Comparison of ENCODE assay signal across 1 cellular context in the genomic region with DNA sequence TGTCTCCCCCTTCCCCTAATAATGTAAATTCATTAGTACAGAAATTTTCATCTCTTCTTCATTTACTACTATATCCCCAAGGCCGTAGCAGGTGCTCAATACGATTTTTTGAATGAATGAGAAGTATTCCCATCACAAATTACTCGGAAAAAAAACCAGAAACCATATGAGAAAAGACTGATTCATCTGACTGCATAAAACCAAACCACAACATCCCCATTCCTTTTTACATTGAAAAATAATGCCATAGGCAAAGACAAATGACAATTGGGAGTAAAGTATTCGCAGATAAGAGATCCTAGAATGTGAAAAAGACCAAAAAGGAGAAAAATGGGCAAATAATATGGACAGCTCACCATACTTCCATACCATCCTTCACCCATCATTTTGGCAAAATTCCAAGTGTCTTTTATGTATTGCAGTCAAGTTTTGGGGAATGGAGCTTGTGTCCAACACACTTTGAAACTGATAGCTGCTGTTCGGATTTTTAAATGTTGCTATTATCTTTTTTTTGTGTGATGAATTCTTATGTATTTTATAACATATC.
TF ChIP-seq lines count a peak whose summit lies in the region.

No MANE protein-coding gene starts in this region.

TF ChIP-seq in SK-N-SH treated with all-trans-retinoic acid at 6 μM for 48 hours, 23 proteins besides CTCF, POLR2A, EP300 and RAD21 (continued from another document):
- TF ChIP-seq, protein P1, sequence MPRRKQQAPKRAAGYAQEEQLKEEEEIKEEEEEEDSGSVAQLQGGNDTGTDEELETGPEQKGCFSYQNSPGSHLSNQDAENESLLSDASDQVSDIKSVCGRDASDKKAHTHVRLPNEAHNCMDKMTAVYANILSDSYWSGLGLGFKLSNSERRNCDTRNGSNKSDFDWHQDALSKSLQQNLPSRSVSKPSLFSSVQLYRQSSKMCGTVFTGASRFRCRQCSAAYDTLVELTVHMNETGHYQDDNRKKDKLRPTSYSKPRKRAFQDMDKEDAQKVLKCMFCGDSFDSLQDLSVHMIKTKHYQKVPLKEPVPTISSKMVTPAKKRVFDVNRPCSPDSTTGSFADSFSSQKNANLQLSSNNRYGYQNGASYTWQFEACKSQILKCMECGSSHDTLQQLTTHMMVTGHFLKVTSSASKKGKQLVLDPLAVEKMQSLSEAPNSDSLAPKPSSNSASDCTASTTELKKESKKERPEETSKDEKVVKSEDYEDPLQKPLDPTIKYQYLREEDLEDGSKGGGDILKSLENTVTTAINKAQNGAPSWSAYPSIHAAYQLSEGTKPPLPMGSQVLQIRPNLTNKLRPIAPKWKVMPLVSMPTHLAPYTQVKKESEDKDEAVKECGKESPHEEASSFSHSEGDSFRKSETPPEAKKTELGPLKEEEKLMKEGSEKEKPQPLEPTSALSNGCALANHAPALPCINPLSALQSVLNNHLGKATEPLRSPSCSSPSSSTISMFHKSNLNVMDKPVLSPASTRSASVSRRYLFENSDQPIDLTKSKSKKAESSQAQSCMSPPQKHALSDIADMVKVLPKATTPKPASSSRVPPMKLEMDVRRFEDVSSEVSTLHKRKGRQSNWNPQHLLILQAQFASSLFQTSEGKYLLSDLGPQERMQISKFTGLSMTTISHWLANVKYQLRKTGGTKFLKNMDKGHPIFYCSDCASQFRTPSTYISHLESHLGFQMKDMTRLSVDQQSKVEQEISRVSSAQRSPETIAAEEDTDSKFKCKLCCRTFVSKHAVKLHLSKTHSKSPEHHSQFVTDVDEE (CRISPR knock-in tag; IDR thresholded peaks at IDR 0.05) = no peak
- TF ChIP-seq ZNF8 (CRISPR knock-in tag; IDR thresholded peaks at IDR 0.05) = no peak
- TF ChIP-seq, protein P2, sequence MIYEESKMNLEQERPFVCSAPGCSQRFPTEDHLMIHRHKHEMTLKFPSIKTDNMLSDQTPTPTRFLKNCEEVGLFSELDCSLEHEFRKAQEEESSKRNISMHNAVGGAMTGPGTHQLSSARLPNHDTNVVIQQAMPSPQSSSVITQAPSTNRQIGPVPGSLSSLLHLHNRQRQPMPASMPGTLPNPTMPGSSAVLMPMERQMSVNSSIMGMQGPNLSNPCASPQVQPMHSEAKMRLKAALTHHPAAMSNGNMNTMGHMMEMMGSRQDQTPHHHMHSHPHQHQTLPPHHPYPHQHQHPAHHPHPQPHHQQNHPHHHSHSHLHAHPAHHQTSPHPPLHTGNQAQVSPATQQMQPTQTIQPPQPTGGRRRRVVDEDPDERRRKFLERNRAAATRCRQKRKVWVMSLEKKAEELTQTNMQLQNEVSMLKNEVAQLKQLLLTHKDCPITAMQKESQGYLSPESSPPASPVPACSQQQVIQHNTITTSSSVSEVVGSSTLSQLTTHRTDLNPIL (CRISPR knock-in tag; IDR thresholded peaks at IDR 0.05; ENCODE audit: low read depth) = no peak
- TF ChIP-seq, protein P3, sequence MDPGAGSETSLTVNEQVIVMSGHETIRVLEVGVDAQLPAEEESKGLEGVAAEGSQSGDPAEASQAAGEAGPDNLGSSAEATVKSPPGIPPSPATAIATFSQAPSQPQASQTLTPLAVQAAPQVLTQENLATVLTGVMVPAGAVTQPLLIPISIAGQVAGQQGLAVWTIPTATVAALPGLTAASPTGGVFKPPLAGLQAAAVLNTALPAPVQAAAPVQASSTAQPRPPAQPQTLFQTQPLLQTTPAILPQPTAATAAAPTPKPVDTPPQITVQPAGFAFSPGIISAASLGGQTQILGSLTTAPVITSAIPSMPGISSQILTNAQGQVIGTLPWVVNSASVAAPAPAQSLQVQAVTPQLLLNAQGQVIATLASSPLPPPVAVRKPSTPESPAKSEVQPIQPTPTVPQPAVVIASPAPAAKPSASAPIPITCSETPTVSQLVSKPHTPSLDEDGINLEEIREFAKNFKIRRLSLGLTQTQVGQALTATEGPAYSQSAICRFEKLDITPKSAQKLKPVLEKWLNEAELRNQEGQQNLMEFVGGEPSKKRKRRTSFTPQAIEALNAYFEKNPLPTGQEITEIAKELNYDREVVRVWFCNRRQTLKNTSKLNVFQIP (CRISPR knock-in tag; IDR thresholded peaks at IDR 0.05; ENCODE audit: borderline replicate concordance, low read depth) = no peak
- TF ChIP-seq BACH2 (CRISPR knock-in tag; IDR thresholded peaks at IDR 0.05; ENCODE audit: borderline replicate concordance) = no peak
- no peak for TF ChIP-seq ISL1 (CRISPR knock-in tag; IDR thresholded peaks at IDR 0.05)
- TF ChIP-seq ZFP30 (CRISPR knock-in tag; IDR thresholded peaks at IDR 0.05) = no peak
- TF ChIP-seq, protein P4, sequence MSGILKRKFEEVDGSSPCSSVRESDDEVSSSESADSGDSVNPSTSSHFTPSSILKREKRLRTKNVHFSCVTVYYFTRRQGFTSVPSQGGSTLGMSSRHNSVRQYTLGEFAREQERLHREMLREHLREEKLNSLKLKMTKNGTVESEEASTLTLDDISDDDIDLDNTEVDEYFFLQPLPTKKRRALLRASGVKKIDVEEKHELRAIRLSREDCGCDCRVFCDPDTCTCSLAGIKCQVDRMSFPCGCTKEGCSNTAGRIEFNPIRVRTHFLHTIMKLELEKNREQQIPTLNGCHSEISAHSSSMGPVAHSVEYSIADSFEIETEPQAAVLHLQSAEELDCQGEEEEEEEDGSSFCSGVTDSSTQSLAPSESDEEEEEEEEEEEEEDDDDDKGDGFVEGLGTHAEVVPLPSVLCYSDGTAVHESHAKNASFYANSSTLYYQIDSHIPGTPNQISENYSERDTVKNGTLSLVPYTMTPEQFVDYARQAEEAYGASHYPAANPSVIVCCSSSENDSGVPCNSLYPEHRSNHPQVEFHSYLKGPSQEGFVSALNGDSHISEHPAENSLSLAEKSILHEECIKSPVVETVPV (CRISPR knock-in tag; IDR thresholded peaks at IDR 0.05) = no peak
- no peak for TF ChIP-seq ZC3H10 (CRISPR knock-in tag; IDR thresholded peaks at IDR 0.05)
- no peak for TF ChIP-seq OSR1 (CRISPR knock-in tag; IDR thresholded peaks at IDR 0.05)
- no peak for TF ChIP-seq ZNF70 (CRISPR knock-in tag; IDR thresholded peaks at IDR 0.05)
- TF ChIP-seq TCF4 (CRISPR knock-in tag; IDR thresholded peaks at IDR 0.05; ENCODE audit: borderline replicate concordance) = no peak
- TF ChIP-seq PPARA (CRISPR knock-in tag; IDR thresholded peaks at IDR 0.05; ENCODE audit: borderline replicate concordance) = no peak
- TF ChIP-seq CSDC2 (CRISPR knock-in tag; IDR thresholded peaks at IDR 0.05) = no peak
